Comparison of ENCODE assay signal across 8 cellular contexts in the genomic region with DNA sequence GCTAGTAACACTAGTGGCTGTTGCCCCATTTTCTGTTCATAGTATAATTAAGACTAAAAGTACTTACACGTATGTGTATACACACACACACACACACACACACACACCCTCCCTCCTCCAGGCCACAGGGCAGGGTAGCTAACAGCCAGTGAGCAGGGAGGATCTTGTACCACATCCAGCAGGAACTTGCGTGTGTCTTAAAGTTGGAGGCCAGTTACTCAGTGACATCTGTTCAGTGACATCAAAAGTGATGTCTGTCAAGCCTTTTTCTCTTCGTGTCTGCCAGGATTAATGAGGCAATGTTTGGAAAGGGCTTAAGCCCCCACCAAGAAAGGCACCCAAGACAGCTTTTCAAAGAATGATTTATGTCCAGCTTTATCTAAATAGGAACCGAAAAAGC.
A peak's percentile ranks its signal among the peaks of the same experiment; 100 is the strongest.
DNase-seq lines count a peak whose midpoint lies in the region; ATAC-seq and TF ChIP-seq lines count a peak whose summit lies in the region.

No MANE protein-coding gene starts in this region.

- peak; percentile 89 for ATAC-seq in left colon
- no peak for ATAC-seq in GM18873 (IDR thresholded peaks at IDR 0.05; ENCODE audit: low FRiP score, unreplicated experiment)

- peak in 1 of 2 donors; percentile 64 for TF ChIP-seq POLR2A in adrenal gland (IDR thresholded peaks at IDR 0.05)

- no peaks in the 10 kb centered on the region for H3K9me3 ChIP-seq in adrenal gland (replicated peaks in 1 of 3)

- no peaks in the 10 kb centered on the region for H3K36me3 Mint-ChIP-seq in type B pancreatic cell
- no peaks in the 10 kb centered on the region for H3K36me3 Mint-ChIP-seq in activated naive CD4-positive, alpha-beta T cell treated with anti-CD3 and anti-CD28 coated beads, Interleukin-2, amount 10 ng/mL, durations not matched to agents 7 days and 5 days

- peaks cover 14% of the 10 kb centered on the region for H3K27me3 Mint-ChIP-seq in type B pancreatic cell
- H3K27me3 Mint-ChIP-seq in activated naive CD4-positive, alpha-beta T cell treated with anti-CD3 and anti-CD28 coated beads, Interleukin-2, amount 10 ng/mL, durations not matched to agents 7 days and 5 days, result peaks cover 48% of the 10 kb centered on the region

- 12 to 32% (median 20%) methylated on average over 4 of the region's 4 CpGs for WGBS in adrenal gland, 4 donors

- H3K4me3 Mint-ChIP-seq in type B pancreatic cell, result peak overlapping the region; percentile 85
- no peak overlapping the region for H3K4me3 Mint-ChIP-seq in activated naive CD4-positive, alpha-beta T cell treated with anti-CD3 and anti-CD28 coated beads, Interleukin-2, amount 10 ng/mL, durations not matched to agents 7 days and 5 days

- peak overlapping the region in 1 of 4 donors; percentile 64 for H3K4me3 ChIP-seq in adrenal gland

- CTCF ChIA-PET in activated naive CD4-positive, alpha-beta T cell treated with anti-CD3 and anti-CD28 coated beads, Interleukin-2, amount 10 ng/mL, durations not matched to agents 7 days and 5 days (lab: Charles Lee), result no interaction called here

- no peaks in the 10 kb centered on the region for H3K36me3 ChIP-seq in adrenal gland (replicated peaks in 1 of 2)

- H3K4me1 Mint-ChIP-seq in type B pancreatic cell (ENCODE audit: unreplicated experiment), result peaks cover 32% of the 10 kb centered on the region
- H3K4me1 Mint-ChIP-seq in activated naive CD4-positive, alpha-beta T cell treated with anti-CD3 and anti-CD28 coated beads, Interleukin-2, amount 10 ng/mL, durations not matched to agents 7 days and 5 days, result peaks cover 2% of the 10 kb centered on the region

- H3K4me1 ChIP-seq in adrenal gland (replicated peaks in 1 of 2), result peaks cover 0 to 16% of the 10 kb centered on the region in 2 donors

- peak overlapping the region; percentile 71 to 100 (median 98) for H3K27ac ChIP-seq in adrenal gland

- no peaks in the 10 kb centered on the region for H3K9me3 Mint-ChIP-seq in type B pancreatic cell
- no peaks in the 10 kb centered on the region for H3K9me3 Mint-ChIP-seq in activated naive CD4-positive, alpha-beta T cell treated with anti-CD3 and anti-CD28 coated beads, Interleukin-2, amount 10 ng/mL, durations not matched to agents 7 days and 5 days

- H3K27ac Mint-ChIP-seq in type B pancreatic cell, result peak overlapping the region; percentile 93
- H3K27ac Mint-ChIP-seq in activated naive CD4-positive, alpha-beta T cell treated with anti-CD3 and anti-CD28 coated beads, Interleukin-2, amount 10 ng/mL, durations not matched to agents 7 days and 5 days, result no peak overlapping the region

- TF ChIP-seq CTCF in adrenal gland (IDR thresholded peaks at IDR 0.05) (no peak), type B pancreatic cell (conservative IDR thresholded peaks at IDR 0.05) (no peak)

- intact Hi-C loops in adrenal gland (cut with DNase I) (loop anchor here in 1 of 2 donors (10.0 kb wide), 1 partner anchor 154 kb away; a partner anchor contains a TSS), left colon (cut with DNase I, micrococcal nuclease) (loop anchor here in 1 of 2 donors (5.0 kb wide), 1 partner anchor 147 kb away; no protein-coding TSS in a partner anchor)

- H3K27me3 ChIP-seq in adrenal gland, result no peaks in the 10 kb centered on the region

- DNase-seq in SIG-M5 treated with dmso at 0.1 percent for 504 hours (lab: John Stamatoyannopoulos, UW; ENCODE audit: unreplicated experiment), result peak; percentile 34
- DNase-seq in SIG-M5 (lab: John Stamatoyannopoulos, UW), result no peak
- DNase-seq in adrenal gland, result peak; percentile 71 to 90 (median 79)
- peak; percentile 87 to 90 for DNase-seq in left colon
- no peak for DNase-seq in type B pancreatic cell (ENCODE audit: extremely low spot score, unreplicated experiment)
- DNase-seq in activated naive CD4-positive, alpha-beta T cell treated with anti-CD3 and anti-CD28 coated beads, Interleukin-2, amount 10 ng/mL, durations not matched to agents 7 days and 5 days, result no peak
- DNase-seq in activated naive CD4-positive, alpha-beta T cell treated with anti-CD3 and anti-CD28 coated beads, Interleukin-2, amount 50 U/mL, for 16 hours, result no peak

Comparison
In these comparisons a context has a peak if more than half of its experiments do, and no peak if none do; other contexts are left out.
1. DNase-seq: peak in SIG-M5 treated with dmso at 0.1 percent for 504 hours (single experiment), adrenal gland (7 of 7) and left colon (2 of 2); none in SIG-M5 (single experiment), type B pancreatic cell (single experiment), activated naive CD4-positive, alpha-beta T cell treated with anti-CD3 and anti-CD28 coated beads, Interleukin-2, amount 10 ng/mL, durations not matched to agents 7 days and 5 days (single experiment) and activated naive CD4-positive, alpha-beta T cell treated with anti-CD3 and anti-CD28 coated beads, Interleukin-2, amount 50 U/mL, for 16 hours (single experiment).